8 cellular contexts compared by ENCODE assay signal in the genomic region with DNA sequence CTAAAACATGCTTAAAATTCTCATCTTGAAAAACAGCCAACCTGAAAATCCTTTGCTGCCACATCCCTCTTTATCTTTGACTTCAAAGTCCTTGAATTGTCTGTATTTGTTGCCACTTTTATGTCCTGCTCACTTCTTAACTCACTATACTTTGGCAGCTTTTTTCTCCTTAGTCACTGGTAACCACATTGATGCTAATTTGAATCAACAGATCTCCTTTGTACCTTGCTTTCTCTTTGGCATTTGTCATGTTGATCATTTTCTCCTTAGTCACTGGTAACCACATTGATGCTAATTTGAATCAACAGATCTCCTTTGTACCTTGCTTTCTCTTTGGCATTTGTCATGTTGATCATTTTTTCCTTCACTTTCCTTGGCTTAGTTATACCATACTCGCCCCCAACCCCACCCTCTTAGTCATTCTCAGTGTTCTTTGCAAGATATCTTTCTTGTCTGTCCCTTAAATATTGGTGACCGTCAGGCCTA. TPM values are rescaled to one million over a fixed set of nuclear protein-coding genes. Genes with fewer than 3 reads are reported as not detected.
DNase-seq lines count a peak whose midpoint lies in the region; ATAC-seq and TF ChIP-seq lines count a peak whose summit lies in the region.
"Not testable (repeated sequence)": the region's sequence is repeated elsewhere in the genome, so short reads cannot be mapped to it uniquely, and the experiment has no call there.

No MANE protein-coding gene starts in this region.

- not testable (repeated sequence) for BruUV-seq in Caco-2 (replicated peaks; lab: Mats Ljungman, UMichigan)

- peak overlapping the region; percentile 37 for H3K27ac ChIP-seq in hepatocyte

- not testable (repeated sequence) for H3K9me3 ChIP-seq in Caco-2; hepatocyte (ENCODE audit: low read depth)

- WGBS in hepatocyte (ENCODE audit: low lambda C conversion rate, missing lambda C conversion rate), result 82% methylated on average over 2 of the region's 2 CpGs

- not testable (repeated sequence) for H3K27me3 ChIP-seq in Caco-2 (replicated peaks; ENCODE audit: control insufficient read depth, insufficient read depth, low read length); hepatocyte

- H3K4me2 ChIP-seq in hepatocyte, result peak overlapping the region; percentile 3

- not testable (repeated sequence) for H3K4me1 ChIP-seq in Caco-2
- H3K4me1 ChIP-seq in hepatocyte (ENCODE audit: insufficient read depth), result peaks cover 15% of the 10 kb centered on the region

- CTCF ChIA-PET in Caco-2 (lab: Charles Lee), result not testable (repeated sequence)
- CTCF ChIA-PET in activated naive CD4-positive, alpha-beta T cell treated with anti-CD3 and anti-CD28 coated beads for 36 hours (lab: Charles Lee), result interaction anchor here (0.7 to 4.2 kb wide), 4 partner anchors 91 to 333 kb away, joined by 3 to 15 read pairs (median 4); partner anchors contain the start of gene DTWD2

- not testable (repeated sequence) for TF ChIP-seq CTCF in Caco-2 (IDR thresholded peaks at IDR 0.05; ENCODE audit: insufficient read depth in 1 of 2, low read depth in 1 of 2, low read length in 1 of 2, severe bottlenecking in 1 of 2, unreplicated experiment in 1 of 2); hepatocyte (IDR thresholded peaks at IDR 0.05; ENCODE audit: poor library complexity)

- H4K20me1 ChIP-seq in hepatocyte (ENCODE audit: insufficient read depth, poor library complexity, severe bottlenecking), result peaks cover 29% of the 10 kb centered on the region

- not testable (repeated sequence) for H2AFZ ChIP-seq in hepatocyte

- POLR2A ChIA-PET in Caco-2 (lab: Charles Lee), result not testable (repeated sequence)

- H3K4me1 Mint-ChIP-seq in Caco-2 (ENCODE audit: low read depth, unreplicated experiment), result peaks cover 25% of the 10 kb centered on the region
- peaks cover 36% of the 10 kb centered on the region for H3K4me1 Mint-ChIP-seq in T-helper 2 cell treated with Interferon-gamma antibody and Interleukin-4, amounts not matched to agents 5 μg/mL and 100 μg/mL, for 36 hours (ENCODE audit: low read depth)
- H3K4me1 Mint-ChIP-seq in activated naive CD4-positive, alpha-beta T cell treated with anti-CD3 and anti-CD28 coated beads for 36 hours (ENCODE audit: low read depth), result peaks cover 51% of the 10 kb centered on the region

- not testable (repeated sequence) for H3K36me3 ChIP-seq in Caco-2 (ENCODE audit: control insufficient read depth, insufficient read depth, low read length); hepatocyte (replicated peaks; ENCODE audit: insufficient read depth, low read depth)

- H3K79me2 ChIP-seq in hepatocyte, result peaks cover 98% of the 10 kb centered on the region

- not testable (repeated sequence) for H3K9me2 ChIP-seq in hepatocyte (replicated peaks; ENCODE audit: insufficient read depth)

- H3K9me3 Mint-ChIP-seq in Caco-2 (ENCODE audit: unreplicated experiment); T-helper 2 cell treated with Interferon-gamma antibody and Interleukin-4, amounts not matched to agents 5 μg/mL and 100 μg/mL, for 36 hours; activated naive CD4-positive, alpha-beta T cell treated with anti-CD3 and anti-CD28 coated beads for 36 hours: not testable (repeated sequence)

- not testable (repeated sequence) for H3K4me3 ChIP-seq in Caco-2 (ENCODE audit: low read depth, low read length); hepatocyte

- peak overlapping the region; percentile 10 for H3K27ac Mint-ChIP-seq in Caco-2 (ENCODE audit: unreplicated experiment)
- H3K27ac Mint-ChIP-seq in T-helper 2 cell treated with Interferon-gamma antibody and Interleukin-4, amounts not matched to agents 5 μg/mL and 100 μg/mL, for 36 hours, result peak overlapping the region; percentile 56
- peak overlapping the region; percentile 54 for H3K27ac Mint-ChIP-seq in activated naive CD4-positive, alpha-beta T cell treated with anti-CD3 and anti-CD28 coated beads for 36 hours

- peak overlapping the region; percentile 24 for H3K4me3 Mint-ChIP-seq in Caco-2 (ENCODE audit: unreplicated experiment)
- peak overlapping the region; percentile 33 for H3K4me3 Mint-ChIP-seq in T-helper 2 cell treated with Interferon-gamma antibody and Interleukin-4, amounts not matched to agents 5 μg/mL and 100 μg/mL, for 36 hours
- H3K4me3 Mint-ChIP-seq in activated naive CD4-positive, alpha-beta T cell treated with anti-CD3 and anti-CD28 coated beads for 36 hours, result not testable (repeated sequence)

- not testable (repeated sequence) for H3K27me3 Mint-ChIP-seq in Caco-2 (ENCODE audit: insufficient read depth, unreplicated experiment); T-helper 2 cell treated with Interferon-gamma antibody and Interleukin-4, amounts not matched to agents 5 μg/mL and 100 μg/mL, for 36 hours (ENCODE audit: low read depth); activated naive CD4-positive, alpha-beta T cell treated with anti-CD3 and anti-CD28 coated beads for 36 hours (ENCODE audit: low read depth)

- ATAC-seq in GM19043 (IDR thresholded peaks at IDR 0.05; ENCODE audit: low read depth, unreplicated experiment), result peak; percentile 32
- ATAC-seq in HG02678 (IDR thresholded peaks at IDR 0.05; ENCODE audit: unreplicated experiment), result peak; percentile 38
- peak; percentile 46 for ATAC-seq in HG03521 (IDR thresholded peaks at IDR 0.05; ENCODE audit: unreplicated experiment)

- not testable (repeated sequence) for DNase-seq in Caco-2; hepatocyte (ENCODE audit: low spot score)
- peak; percentile 68 for DNase-seq in T-helper 2 cell treated with Interferon-gamma antibody and Interleukin-4, amounts not matched to agents 5 μg/mL and 100 μg/mL, for 36 hours (ENCODE audit: low spot score)
- peak; percentile 59 for DNase-seq in activated naive CD4-positive, alpha-beta T cell treated with anti-CD3 and anti-CD28 coated beads for 36 hours
- DNase-seq in stimulated activated CD4-positive, alpha-beta T cell treated with anti-CD3 and anti-CD28 coated beads, Interleukin-15, amount 100 ng/mL, for 48 hours (ENCODE audit: low read depth in 2 of 2), result peak; percentile 33 to 41

- H3K36me3 Mint-ChIP-seq in Caco-2 (ENCODE audit: insufficient read depth, unreplicated experiment); T-helper 2 cell treated with Interferon-gamma antibody and Interleukin-4, amounts not matched to agents 5 μg/mL and 100 μg/mL, for 36 hours (ENCODE audit: low read depth); activated naive CD4-positive, alpha-beta T cell treated with anti-CD3 and anti-CD28 coated beads for 36 hours (ENCODE audit: low read depth): not testable (repeated sequence)

- intact Hi-C loops in Caco-2 (cut with micrococcal nuclease; ENCODE audit: unreplicated experiment), result not testable (repeated sequence)
- intact Hi-C loops in activated naive CD4-positive, alpha-beta T cell treated with anti-CD3 and anti-CD28 coated beads for 36 hours (cut with micrococcal nuclease), result loop anchor here (1.0 kb wide), 8 partner anchors 8 to 318 kb away; partner anchors contain the start of gene DMXL1

RNA-seq across cellular contexts. Expression of gene DMXL1, which starts 8.6 kb away (rescaled TPM):
- total RNA-seq in Caco-2 (2022), result 30.0 and 33.1 TPM in 2 replicates
- 10 to 100 TPM; 16.4 to 18.0 TPM for total RNA-seq in activated naive CD4-positive, alpha-beta T cell treated with anti-CD3 and anti-CD28 coated beads for 36 hours
- total RNA-seq in hepatocyte, result 46.1 and 54.6 TPM in 2 replicates
- polyA plus RNA-seq in hepatocyte, result 13.3 and 17.3 TPM in 2 replicates
